23 cellular contexts compared by ENCODE assay signal in the genomic region with DNA sequence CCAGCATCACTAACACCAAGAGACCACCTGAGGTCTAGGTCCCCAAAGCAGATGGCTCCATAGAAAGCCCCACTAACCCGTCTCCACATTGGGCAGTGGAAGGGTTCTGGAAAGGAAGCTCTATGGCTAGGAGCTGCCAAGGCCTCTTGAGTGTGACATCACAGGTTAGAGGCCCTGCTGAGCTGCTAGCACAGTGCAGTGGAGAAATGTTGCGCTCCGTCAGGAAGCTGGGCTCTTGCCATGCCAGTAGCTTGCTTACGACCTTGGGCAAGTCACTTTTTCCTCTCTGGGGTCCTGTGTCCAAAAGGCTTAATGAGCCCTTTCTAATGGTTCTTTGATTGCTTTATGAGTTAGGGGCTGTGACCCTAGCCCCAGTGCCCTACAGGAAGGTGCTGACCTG. TPM values are rescaled to one million over a fixed set of nuclear protein-coding genes. Genes with fewer than 3 reads are reported as not detected.
DNase-seq lines count a peak whose midpoint lies in the region; ATAC-seq, FAIRE-seq and TF ChIP-seq lines count a peak whose summit lies in the region.
"Had no signal": no experiment of that assay in that cellular context is flagged by ENCODE, and none has a peak within 500 bp of the region (broad histone marks: within the 10 kb centered on the region; RNA-seq: fewer than 3 reads in every experiment).

No MANE protein-coding gene starts in this region.

- BruUV-seq in HepG2 (replicated peaks; lab: Mats Ljungman, UMichigan), result no TSS peak

- peaks cover 70% of the 10 kb centered on the region for H3K36me3 ChIP-seq in CD4-positive, CD25-positive, alpha-beta regulatory T cell (ENCODE audit: control insufficient read depth, insufficient read depth, low read length)
- H3K36me3 ChIP-seq in adrenal gland (replicated peaks in 1 of 2) (peaks cover 0 to 95% of the 10 kb centered on the region in 2 donors), HepG2 (replicated peaks in 1 of 2; ENCODE audit: control insufficient read depth in 1 of 2, insufficient read depth in 2 of 2, low read length in 2 of 2) (peaks cover 10 to 19% of the 10 kb centered on the region in 2 experiments)

- no peaks in the 10 kb centered on the region for H3K27me3 ChIP-seq in CD4-positive, CD25-positive, alpha-beta regulatory T cell (ENCODE audit: control insufficient read depth, insufficient read depth, low read length)
- H3K27me3 ChIP-seq in adrenal gland (no peaks in the 10 kb centered on the region), HepG2 (ENCODE audit: control insufficient read depth in 1 of 2, insufficient read depth in 2 of 2, low read length in 2 of 2) (no peaks in the 10 kb centered on the region)
- H3K27me3 ChIP-seq: suprapubic skin had no signal

- no peak overlapping the region for H3K4me2 ChIP-seq in HepG2 (ENCODE audit: low read depth, low read length)

- H3K9me3 Mint-ChIP-seq in CD4-positive, CD25-positive, alpha-beta regulatory T cell, result peaks cover 0 to 1% (median 0%) of the 10 kb centered on the region in 7 donors
- H3K9me3 Mint-ChIP-seq: IgD-negative memory B cell had no signal

- H3K4me3 ChIP-seq in CD4-positive, CD25-positive, alpha-beta regulatory T cell (ENCODE audit: low read depth, low read length), result peak overlapping the region; percentile 24
- H3K4me3 ChIP-seq in adrenal gland (no peak overlapping the region), HepG2 (replicated peaks in 1 of 3; ENCODE audit: insufficient read depth in 1 of 3, low read depth in 2 of 3, low read length in 3 of 3) (no peak overlapping the region)
- H3K4me3 ChIP-seq: GM12878, skin epidermis, suprapubic skin had no signal

- H3K4me3 Mint-ChIP-seq in CD4-positive, CD25-positive, alpha-beta regulatory T cell, result peak overlapping the region; percentile 65 to 99 (median 80)
- H3K4me3 Mint-ChIP-seq: IgD-negative memory B cell had no signal

- H3K27me3 Mint-ChIP-seq in CD4-positive, CD25-positive, alpha-beta regulatory T cell, result peaks cover 5% of the 10 kb centered on the region
- H3K27me3 Mint-ChIP-seq: IgD-negative memory B cell had no signal

- no peaks in the 10 kb centered on the region for H4K20me1 ChIP-seq in HepG2 (ENCODE audit: insufficient read depth, low read length)

- H3K4me1 ChIP-seq in CD4-positive, CD25-positive, alpha-beta regulatory T cell (ENCODE audit: control insufficient read depth, insufficient read depth, low read length, poor library complexity, severe bottlenecking), result peaks cover 100% of the 10 kb centered on the region
- H3K4me1 ChIP-seq in adrenal gland (replicated peaks in 1 of 2) (peaks cover 9 to 18% of the 10 kb centered on the region in 2 donors), HepG2 (ENCODE audit: insufficient read depth, low read length) (peaks cover 22% of the 10 kb centered on the region)

- no peak for DNase-seq in CD4-positive, CD25-positive, alpha-beta regulatory T cell
- DNase-seq in adrenal gland, result peak in 6 of 7 donors; percentile 70 to 86 (median 82)
- DNase-seq in HepG2 (ENCODE audit: low spot score), result no peak
- DNase-seq in NK-92 (lab: John Stamatoyannopoulos, UW; ENCODE audit: unreplicated experiment), result no peak
- no peak for DNase-seq in head of caudate nucleus
- DNase-seq: activated CD4-positive, alpha-beta T cell treated with anti-CD3 and anti-CD28 coated beads, Interleukin-2, amount 50 U/mL, for 4 hours; AML-193; erythroblast; GF-D8; MM.1S; NCI-H146; NCI-H748 treated with DMSO at 0.1 percent for 48 hours; stimulated activated CD4-positive, alpha-beta T cell treated with anti-CD3 and anti-CD28 coated beads, Interleukin-4, amount 100 ng/mL, for 1 hour had no signal

- H3K27ac ChIP-seq in 22Rv1, result peak overlapping the region; percentile 44
- peak overlapping the region; percentile 99 for H3K27ac ChIP-seq in CD4-positive, CD25-positive, alpha-beta regulatory T cell (ENCODE audit: insufficient read depth, low read length, poor library complexity, severe bottlenecking)
- H3K27ac ChIP-seq in adrenal gland, result peak overlapping the region in 3 of 5 donors; percentile 31 to 72 (median 66)
- H3K27ac ChIP-seq in HepG2 (ENCODE audit: extremely low read length, insufficient read depth, low read length), result no peak overlapping the region
- H3K27ac ChIP-seq: HL-60, parathyroid adenoma, suprapubic skin had no signal

- H3K9ac ChIP-seq in HepG2 (ENCODE audit: insufficient read depth, low read depth, low read length), result no peak overlapping the region
- H3K9ac ChIP-seq: parathyroid adenoma had no signal

- no peak for FAIRE-seq in HepG2 (lab: Jason Lieb, UNC)
- FAIRE-seq: GM12878 had no signal

- H3K79me2 ChIP-seq in HepG2 (ENCODE audit: insufficient read depth, low read length), result no peaks in the 10 kb centered on the region
- H3K79me2 ChIP-seq: parathyroid adenoma had no signal

- CTCF ChIA-PET in HepG2 (lab: Yijun Ruan, JAX; ENCODE audit: low intra/inter-chr PET ratio, low total read pairs), result no interaction called here

- H3K36me3 Mint-ChIP-seq in CD4-positive, CD25-positive, alpha-beta regulatory T cell, result peaks cover 69% of the 10 kb centered on the region

- TF ChIP-seq RAD21 in HepG2 (CRISPR knock-in tag; IDR thresholded peaks at IDR 0.05), result no peak

- TF ChIP-seq POLR2A in adrenal gland (IDR thresholded peaks at IDR 0.05) (no peak), HepG2 (IDR thresholded peaks at IDR 0.05; ENCODE audit: insufficient read depth in 1 of 2, low read depth in 2 of 2, low read length in 2 of 2) (no peak)

- TF ChIP-seq CTCF in 22Rv1 (IDR thresholded peaks at IDR 0.05) (no peak), adrenal gland (IDR thresholded peaks at IDR 0.05) (no peak), HepG2 (CRISPR knock-in tag; IDR thresholded peaks at IDR 0.05) (no peak)

- no peak overlapping the region for H2AFZ ChIP-seq in HepG2 (ENCODE audit: low read length)
- H2AFZ ChIP-seq: parathyroid adenoma had no signal

- 23 to 40% (median 35%) methylated on average over 4 of the region's 4 CpGs for WGBS in adrenal gland, 4 donors
- WGBS in HepG2 (ENCODE audit: low lambda C conversion rate), result 72% methylated on average over 4 of the region's 4 CpGs

- H3K4me1 Mint-ChIP-seq in CD4-positive, CD25-positive, alpha-beta regulatory T cell, result peaks cover 34 to 100% (median 75%) of the 10 kb centered on the region in 4 donors

- ATAC-seq in CD4-positive, CD25-positive, alpha-beta regulatory T cell (ENCODE audit: low read depth in 2 of 2), result no peak
- ATAC-seq in HepG2 (no peak), GM19463 (IDR thresholded peaks at IDR 0.05; ENCODE audit: unreplicated experiment) (no peak), GM19452 (IDR thresholded peaks at IDR 0.05; ENCODE audit: unreplicated experiment) (no peak)
- ATAC-seq: GM12878, Panc1 had no signal

- TF ChIP-seq EP300 in HepG2 (IDR thresholded peaks at IDR 0.05; ENCODE audit: low read depth in 2 of 2, low read length in 2 of 2) (no peak), HepG2 (CRISPR knock-in tag; IDR thresholded peaks at IDR 0.05; ENCODE audit: borderline replicate concordance) (no peak)

- H3K27ac Mint-ChIP-seq in CD4-positive, CD25-positive, alpha-beta regulatory T cell, result peak overlapping the region; percentile 99

- in situ Hi-C loops in HepG2 (cut with HindIII; ENCODE audit: extremely low pct_ligation_motif_present, low pct_unique_long_range_greater_than_20kb), result no loop called here

- no peaks in the 10 kb centered on the region for H3K9me3 ChIP-seq in CD4-positive, CD25-positive, alpha-beta regulatory T cell (ENCODE audit: control insufficient read depth in 2 of 2, low read length in 2 of 2)
- H3K9me3 ChIP-seq in adrenal gland (replicated peaks in 1 of 3) (no peaks in the 10 kb centered on the region), HepG2 (ENCODE audit: low read length) (no peaks in the 10 kb centered on the region)
- H3K9me3 ChIP-seq: suprapubic skin had no signal

- POLR2A ChIA-PET in HepG2 (lab: Yijun Ruan, JAX), result interaction anchor here (1.3 kb wide), 1 partner anchor 9 kb away, joined by 5 read pairs; no protein-coding TSS in a partner anchor

- intact Hi-C loops in adrenal gland (cut with DNase I), result no loop called here
- intact Hi-C loops in HepG2 (cut with micrococcal nuclease; ENCODE audit: unreplicated experiment), result no loop called here
- intact Hi-C loops in head of caudate nucleus (cut with DNase I), result no loop called here

TF ChIP-seq in HepG2, 621 proteins besides CTCF, POLR2A, EP300 and RAD21 (continues in another document):
- no peak for TF ChIP-seq ZNF143 (CRISPR knock-in tag; IDR thresholded peaks at IDR 0.05)
- no peak for TF ChIP-seq RXRA (CRISPR knock-in tag; IDR thresholded peaks at IDR 0.05)

RNA-seq across cellular contexts. Expression of a gene that starts 10.6 kb away (rescaled TPM):
- total RNA-seq in CD4-positive, CD25-positive, alpha-beta regulatory T cell, result 534 TPM
- polyA plus RNA-seq in CD4-positive, CD25-positive, alpha-beta regulatory T cell, result 100 to 1,000 TPM; 425 to 700 (median 557) TPM
- total RNA-seq in adrenal gland (100 to 1,000 TPM in 3 of 8 donors, 10 to 100 TPM in 5; 13.7 to 161 (median 80.6) TPM), HepG2 (2016; rRNA removed; fragmentation: Illumina TruSeq; extraction: Trizol) (0.44 and 1.3 TPM in 2 replicates)
- polyA plus RNA-seq in adrenal gland (10 to 100 TPM; 12.1 to 22.8 (median 12.8) TPM), HepG2 (2011; rRNA removed) (2.5 and 5.3 TPM in 2 replicates)
- 0.26 and 0.30 TPM in 2 replicates for total RNA-seq in HepG2 (2016; cell fraction: cytosol; rRNA removed; fragmentation: Illumina TruSeq; extraction: Trizol; ENCODE audit: low read depth)
- 0.49 and 1.3 TPM in 2 replicates for total RNA-seq in HepG2 (2016; cell fraction: insoluble cytoplasmic fraction; rRNA removed; fragmentation: Illumina TruSeq; extraction: Trizol)
- total RNA-seq in HepG2 (2016; cell fraction: membrane; rRNA removed; fragmentation: Illumina TruSeq; extraction: Trizol), result 0.34 and 0.41 TPM in 2 replicates
- total RNA-seq in HepG2 (2016; cell fraction: nucleus; rRNA removed; fragmentation: Illumina TruSeq; extraction: Trizol), result 1.5 and 2.0 TPM in 2 replicates
- polyA plus RNA-seq in HepG2 (2011; cell fraction: cytosol; rRNA removed), result 2.4 and 5.0 TPM in 2 replicates
- polyA plus RNA-seq in HepG2 (2011; cell fraction: nucleus; rRNA removed), result 2.3 and 4.8 TPM in 2 replicates
- 4.8 and 7.6 TPM in 2 replicates for polyA plus RNA-seq in HepG2 (2012)
- 0.06 and 0.11 TPM in 2 replicates for polyA plus RNA-seq in HepG2 (2016; cell fraction: cytosol; fragmentation: Illumina TruSeq; extraction: Trizol; ENCODE audit: low read depth)
- 0.21 and 0.38 TPM in 2 replicates for polyA plus RNA-seq in HepG2 (2016; cell fraction: insoluble cytoplasmic fraction; fragmentation: Illumina TruSeq; extraction: Trizol; ENCODE audit: low read depth)
- 0.10 and 0.14 TPM in 2 replicates for polyA plus RNA-seq in HepG2 (2016; cell fraction: membrane; fragmentation: Illumina TruSeq; extraction: Trizol; ENCODE audit: low read depth)
- polyA plus RNA-seq in HepG2 (2016; cell fraction: nucleus; fragmentation: Illumina TruSeq; extraction: Trizol; ENCODE audit: insufficient read depth, low read depth), result 1.7 and 2.4 TPM in 2 replicates
- polyA minus RNA-seq in HepG2 (2011; rRNA and poly(A)+ RNA removed; ENCODE audit: low replicate concordance), result 2.1 and 3.8 TPM in 2 replicates
- polyA minus RNA-seq in HepG2 (2011; cell fraction: cytosol; rRNA and poly(A)+ RNA removed), result 2.0 and 4.0 TPM in 2 replicates
- polyA minus RNA-seq in HepG2 (2011; cell fraction: nucleus; rRNA and poly(A)+ RNA removed), result 2.1 and 4.0 TPM in 2 replicates

Comparison
In these comparisons a context has a peak if more than half of its experiments do, and no peak if none do; other contexts are left out.
1. DNase-seq: peak in adrenal gland (6 of 7); none in CD4-positive, CD25-positive, alpha-beta regulatory T cell (0 of 3), HepG2 (single experiment), NK-92 (single experiment) and head of caudate nucleus (0 of 42).
2. RNA of a gene that starts 10.6 kb away (total RNA-seq): 534 TPM in CD4-positive, CD25-positive, alpha-beta regulatory T cell (single experiment) and 13.7 to 161 TPM in adrenal gland; 0.26 to 2.0 TPM in HepG2; every median in the first group is over 4 times any median in the second.